In the genomic region with DNA sequence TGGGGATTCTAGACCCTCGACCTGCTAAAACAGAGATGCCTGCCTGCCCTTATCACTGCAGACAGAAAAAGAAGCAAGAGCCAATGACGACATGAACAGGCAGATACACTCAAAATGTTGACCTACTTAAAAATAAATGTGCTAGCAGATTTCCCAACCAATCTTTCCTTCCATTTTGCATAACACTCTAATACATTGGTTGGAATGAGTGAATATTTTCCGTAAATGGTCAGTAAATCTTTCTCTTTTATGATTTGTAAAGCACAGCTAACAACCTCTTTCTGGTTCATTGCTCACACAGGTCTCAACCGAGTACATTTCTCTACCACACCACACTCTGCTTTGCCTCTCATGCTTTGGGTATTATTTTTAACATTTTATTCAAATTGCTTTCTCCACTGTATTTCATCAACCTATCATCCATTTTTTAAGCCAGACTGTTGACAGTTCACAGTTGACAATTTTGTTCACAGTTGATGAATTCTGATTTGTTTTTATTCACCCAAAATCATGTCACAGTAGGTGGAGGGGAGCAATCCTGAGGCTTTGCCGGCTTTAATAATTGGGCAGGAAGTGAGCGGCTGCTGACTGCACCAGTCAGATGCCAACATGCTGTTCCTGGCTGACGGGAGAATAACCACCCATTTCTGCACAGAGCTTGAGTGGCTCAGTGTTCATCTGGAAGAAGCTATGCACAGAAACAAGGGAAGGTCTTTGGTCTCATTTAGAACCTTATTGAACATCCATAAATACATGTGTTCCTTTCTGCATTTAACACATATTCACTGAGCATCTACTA, we compare ENCODE assay signal across 10 cellular contexts.
A peak's percentile ranks its signal among the peaks of the same experiment; 100 is the strongest.
DNase-seq lines count a peak whose midpoint lies in the region; ATAC-seq, FAIRE-seq and TF ChIP-seq lines count a peak whose summit lies in the region.
"Had no signal": no experiment of that assay in that cellular context is flagged by ENCODE, and none has a peak within 500 bp of the region (broad histone marks: within the 10 kb centered on the region; RNA-seq: fewer than 3 reads in every experiment).

No MANE protein-coding gene starts in this region.

- peak overlapping the region; percentile 28 for H3K27ac ChIP-seq in foreskin keratinocyte
- peak overlapping the region; percentile 6 to 34 (median 15) for H3K27ac ChIP-seq in thyroid gland

- peak; percentile 32 for DNase-seq in NCI-H526 treated with DMSO at 0.1 percent for 48 hours (lab: John Stamatoyannopoulos, UW)
- DNase-seq in foreskin keratinocyte = peak in 1 of 2 donors; percentile 15
- peak; percentile 22 to 29 for DNase-seq in thyroid gland
- no peak for DNase-seq in GM12892 (ENCODE audit: insufficient read length)
- no peak for DNase-seq in CD14-positive monocyte (ENCODE audit: low spot score)
- DNase-seq: OCI-M1 had no signal

- H3K4me1 ChIP-seq in foreskin keratinocyte (peaks cover 6% of the 10 kb centered on the region), thyroid gland (peaks cover 0 to 12% of the 10 kb centered on the region in 2 donors)

- no peak for TF ChIP-seq CTCF in foreskin keratinocyte (conservative IDR thresholded peaks at IDR 0.05)
- TF ChIP-seq CTCF in thyroid gland (IDR thresholded peaks at IDR 0.05) = no peak
- TF ChIP-seq CTCF in CD14-positive monocyte (IDR thresholded peaks at IDR 0.05) = no peak

- H3K36me3 Mint-ChIP-seq in CD14-positive monocyte = no peaks in the 10 kb centered on the region

- peak overlapping the region in 1 of 7 donors; percentile 21 for H3K27ac Mint-ChIP-seq in CD14-positive monocyte

- H3K4me1 Mint-ChIP-seq in CD14-positive monocyte = no peaks in the 10 kb centered on the region
- H3K4me1 Mint-ChIP-seq: neural crest cell had no signal

- ATAC-seq in GM19328 (IDR thresholded peaks at IDR 0.05; ENCODE audit: unreplicated experiment) (peak; percentile 61), foreskin keratinocyte (no peak), HG03280 (IDR thresholded peaks at IDR 0.05; ENCODE audit: unreplicated experiment) (no peak)
- no peak for ATAC-seq in activated CD4-positive, CD25-positive, alpha-beta regulatory T cell treated with anti-CD3 and anti-CD28 coated beads, Interleukin-2, amount 50 U/mL, for 24 hours

- intact Hi-C loops in thyroid gland (cut with DNase I) = no loop called here
- intact Hi-C loops in CD14-positive monocyte (cut with micrococcal nuclease) = no loop called here

- H3K9me3 Mint-ChIP-seq in CD14-positive monocyte = peaks cover 0 to 4% (median 2%) of the 10 kb centered on the region in 7 donors
- H3K9me3 Mint-ChIP-seq: neural crest cell had no signal

- no peak overlapping the region for H3K4me3 Mint-ChIP-seq in CD14-positive monocyte
- H3K4me3 Mint-ChIP-seq: neural crest cell had no signal

- H3K27me3 Mint-ChIP-seq in CD14-positive monocyte (ENCODE audit: low read depth in 3 of 3) = peaks cover 0 to 5% (median 3%) of the 10 kb centered on the region in 3 donors

- H3K9me3 ChIP-seq in thyroid gland = no peaks in the 10 kb centered on the region

- TF ChIP-seq POLR2A in thyroid gland (IDR thresholded peaks at IDR 0.05) (no peak), GM12892 (IDR thresholded peaks at IDR 0.05; ENCODE audit: low read depth, low read length) (no peak)

- H3K4me3 ChIP-seq in thyroid gland (replicated peaks in 1 of 3) = no peak overlapping the region

- 33 to 34% methylated on average over 7 of the region's 7 CpGs for WGBS in thyroid gland, 2 donors

- no peaks in the 10 kb centered on the region for H3K36me3 ChIP-seq in thyroid gland

- FAIRE-seq in GM12892 (lab: Jason Lieb, UNC) = no peak

- no peaks in the 10 kb centered on the region for H3K27me3 ChIP-seq in foreskin keratinocyte
- H3K27me3 ChIP-seq in thyroid gland = no peaks in the 10 kb centered on the region

Comparison
In these comparisons a context has a peak if more than half of its experiments do, and no peak if none do; other contexts are left out.
1. DNase-seq: peak in NCI-H526 treated with DMSO at 0.1 percent for 48 hours (single experiment) and thyroid gland (2 of 2); none in GM12892 (single experiment) and CD14-positive monocyte (single experiment).